ENCODE assay signal across 9 cellular contexts in the genomic region with DNA sequence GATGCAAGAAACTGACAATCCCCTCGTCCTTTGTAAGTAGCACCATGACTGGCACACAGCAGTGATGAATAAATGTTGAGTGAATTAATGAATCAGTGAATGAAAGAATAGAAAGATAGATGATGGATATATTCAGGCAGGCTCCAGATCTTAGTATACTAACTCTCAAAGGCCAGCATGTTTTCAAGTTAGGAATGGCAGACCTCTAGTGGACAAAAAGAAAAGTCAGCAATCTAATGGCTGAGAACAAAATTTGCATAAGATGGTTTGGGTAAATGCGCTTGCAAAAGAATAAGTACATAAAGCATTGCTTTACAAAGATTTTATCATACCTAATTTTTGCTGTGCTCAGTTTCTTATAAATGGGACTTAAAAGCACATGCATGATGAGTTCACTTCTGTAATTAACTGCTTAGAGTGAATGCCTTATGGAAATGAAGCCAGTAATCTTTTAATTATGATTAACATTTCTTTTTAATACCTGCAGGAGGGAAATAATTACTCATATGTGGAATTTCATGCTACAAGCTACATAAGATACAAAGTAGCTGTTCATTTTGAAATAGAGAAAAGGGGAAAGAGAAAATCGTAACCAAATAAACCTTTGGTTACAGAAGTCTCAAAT.
DNase-seq lines count a peak whose midpoint lies in the region; ATAC-seq, FAIRE-seq and TF ChIP-seq lines count a peak whose summit lies in the region.
"Had no signal": no experiment of that assay in that cellular context is flagged by ENCODE, and none has a peak within 500 bp of the region (broad histone marks: within the 10 kb centered on the region; RNA-seq: fewer than 3 reads in every experiment).

No MANE protein-coding gene starts in this region.

- peak; percentile 76 to 87; a peak in 5 of 6 replicates for ATAC-seq in A549
- peak; percentile 63 for ATAC-seq in HG02571 (IDR thresholded peaks at IDR 0.05; ENCODE audit: unreplicated experiment)

- H3K9me3 ChIP-seq in A549 = no peaks in the 10 kb centered on the region

- no peak overlapping the region for H3K4me3 ChIP-seq in A549

- no peak for FAIRE-seq in A549 (lab: Jason Lieb, UNC)

- POLR2A ChIA-PET in A549 (lab: Yijun Ruan, JAX) = no interaction called here
- POLR2A ChIA-PET in GM10248 (lab: Yijun Ruan, JAX) = no interaction called here

- TF ChIP-seq CTCF in A549 (IDR thresholded peaks at IDR 0.05) (peak; percentile 73), GM10248 (IDR thresholded peaks at IDR 0.05; ENCODE audit: control extremely low read depth, extremely low read depth, low read depth, missing control alignments) (peak; percentile 67), VCaP (conservative IDR thresholded peaks at IDR 0.05) (peak; percentile 94)

- peak; percentile 6 to 53 for DNase-seq in A549 (ENCODE audit: low read depth in 1 of 2, low spot score in 1 of 2)
- peak; percentile 20 for DNase-seq in GM10248 (ENCODE audit: extremely low spot score)
- DNase-seq in NCI-H1092 (lab: John Stamatoyannopoulos, UW) = peak; percentile 25
- DNase-seq in germinal center (ENCODE audit: low spot score) = peak; percentile 36
- peak; percentile 47 for DNase-seq in putamen (ENCODE audit: low spot score)
- no peak for DNase-seq in T-helper 9 cell

- H3K4me2 ChIP-seq in A549 = no peak overlapping the region

- TF ChIP-seq POLR2A in A549 (IDR thresholded peaks at IDR 0.05; ENCODE audit: low read length) = no peak

- TF ChIP-seq EP300 in A549 (IDR thresholded peaks at IDR 0.05) = no peak

- CTCF ChIA-PET in A549 (lab: Yijun Ruan, JAX) = interaction anchor here (1.1 to 4.6 kb wide), 3 partner anchors 201 to 275 kb away, joined by 3 to 27 read pairs (median 4); no protein-coding TSS in a partner anchor
- CTCF ChIA-PET in GM10248 (lab: Yijun Ruan, JAX) = interaction anchor here (0.6 to 2.3 kb wide), 7 partner anchors 9 to 209 kb away, joined by 3 to 16 read pairs (median 4); no protein-coding TSS in a partner anchor

- H3K4me1 ChIP-seq in A549 = peaks cover 5% of the 10 kb centered on the region; the same call in 1 of the 3 replicates

- peak; percentile 82 for TF ChIP-seq RAD21 in A549 (conservative IDR thresholded peaks at IDR 0.05 in 1 of 2, IDR thresholded peaks at IDR 0.05 in 1 of 2)

- WGBS in A549 (ENCODE audit: missing lambda C conversion rate) = 39% methylated on average over 3 of the region's 3 CpGs

- H3K27ac ChIP-seq in A549 (peak overlapping the region; percentile 25 to 60; a peak in 3 of 6 replicates), VCaP (no peak overlapping the region)
- H3K27ac ChIP-seq: epithelial cell of prostate had no signal

TF ChIP-seq in A549, 52 proteins besides CTCF, POLR2A, EP300 and RAD21:
- TF ChIP-seq MAFK (IDR thresholded peaks at IDR 0.05; ENCODE audit: partially characterized antibody) = peak; percentile 35
- peak; percentile 81 for TF ChIP-seq SMC3 (IDR thresholded peaks at IDR 0.05)
- TF ChIP-seq MAZ (IDR thresholded peaks at IDR 0.05; ENCODE audit: borderline replicate concordance, low read depth, low read length) = no peak
